20 cellular contexts compared by ENCODE assay signal in the genomic region with DNA sequence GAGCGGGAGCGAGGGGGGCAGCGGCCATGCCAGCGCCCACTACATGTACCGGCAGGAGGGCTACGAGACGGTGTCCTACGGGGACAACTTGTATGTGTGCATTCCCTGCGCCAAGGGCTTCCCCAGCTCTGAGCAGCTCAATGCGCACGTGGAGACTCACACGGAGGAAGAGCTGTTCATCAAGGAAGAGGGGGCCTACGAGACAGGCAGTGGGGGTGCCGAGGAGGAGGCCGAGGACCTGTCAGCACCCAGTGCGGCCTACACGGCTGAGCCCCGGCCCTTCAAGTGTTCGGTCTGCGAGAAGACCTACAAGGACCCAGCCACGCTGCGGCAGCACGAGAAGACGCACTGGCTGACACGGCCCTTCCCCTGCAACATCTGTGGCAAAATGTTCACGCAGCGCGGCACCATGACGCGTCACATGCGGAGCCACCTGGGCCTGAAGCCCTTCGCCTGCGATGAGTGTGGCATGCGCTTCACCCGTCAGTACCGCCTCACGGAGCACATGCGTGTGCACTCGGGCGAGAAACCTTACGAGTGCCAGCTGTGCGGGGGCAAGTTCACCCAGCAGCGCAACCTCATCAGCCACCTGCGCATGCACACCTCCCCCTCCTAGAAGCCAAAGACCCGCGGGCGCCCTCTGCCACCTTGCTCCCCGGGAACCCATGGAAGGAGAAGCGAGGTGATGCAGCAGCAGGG. TPM values are rescaled to one million over a fixed set of nuclear protein-coding genes. Genes with fewer than 3 reads are reported as not detected.
A peak's percentile ranks its signal among the peaks of the same experiment; 100 is the strongest.
DNase-seq lines count a peak whose midpoint lies in the region; ATAC-seq, FAIRE-seq and TF ChIP-seq lines count a peak whose summit lies in the region.
"Had no signal": no experiment of that assay in that cellular context is flagged by ENCODE, and none has a peak within 500 bp of the region (broad histone marks: within the 10 kb centered on the region; RNA-seq: fewer than 3 reads in every experiment).

No MANE protein-coding gene starts in this region.

- TF ChIP-seq RAD21 in HepG2 (CRISPR knock-in tag; IDR thresholded peaks at IDR 0.05), result no peak

- CTCF ChIA-PET in HepG2 (lab: Yijun Ruan, JAX; ENCODE audit: low intra/inter-chr PET ratio, low total read pairs), result no interaction called here

- H3K9me3 ChIP-seq in HepG2 (ENCODE audit: low read length) (no peaks in the 10 kb centered on the region), psoas muscle (no peaks in the 10 kb centered on the region)
- H3K9me3 ChIP-seq: tibial artery had no signal

- peak; percentile 23 for DNase-seq in activated CD4-positive, CD25-positive, alpha-beta regulatory T cell treated with anti-CD3 and anti-CD28 coated beads, Interleukin-2, amount 50 U/mL, for 72 hours
- DNase-seq in activated CD4-positive, CD25-positive, alpha-beta regulatory T cell (lab: John Stamatoyannopoulos, UW), result no peak
- peak; percentile 13 for DNase-seq in activated CD8-positive, alpha-beta memory T cell treated with anti-CD3 and anti-CD28 coated beads, Interleukin-2, amount 50 U/mL, for 4 hours
- no peak for DNase-seq in HepG2 (ENCODE audit: low spot score)
- peak; percentile 9 to 37 for DNase-seq in psoas muscle
- DNase-seq in AML-193 (lab: John Stamatoyannopoulos, UW), result no peak
- DNase-seq: activated T-cell treated with anti-CD3 and anti-CD28 coated beads for 4 hours; DMS153; HCEC 1CT; NCI-H345; NK-92 treated with Interleukin-12 subunit alpha and Interleukin-12 subunit beta, amount 100 ng/mL, for 24 hours; RPMI8226; stimulated activated CD4-positive, alpha-beta T cell treated with anti-CD3 and anti-CD28 coated beads, Interleukin-4, amount 100 ng/mL, for 4 hours had no signal

- POLR2A ChIA-PET in HepG2 (lab: Yijun Ruan, JAX), result no interaction called here

- TF ChIP-seq CTCF in HepG2 (CRISPR knock-in tag; IDR thresholded peaks at IDR 0.05) (no peak), psoas muscle (IDR thresholded peaks at IDR 0.05) (no peak)

- no peak for TF ChIP-seq EP300 in HepG2 (IDR thresholded peaks at IDR 0.05; ENCODE audit: low read depth in 2 of 2, low read length in 2 of 2)
- TF ChIP-seq EP300 in HepG2 (CRISPR knock-in tag; IDR thresholded peaks at IDR 0.05; ENCODE audit: borderline replicate concordance), result no peak

- H3K27me3 ChIP-seq in HepG2 (ENCODE audit: control insufficient read depth in 1 of 2, insufficient read depth in 2 of 2, low read length in 2 of 2) (no peaks in the 10 kb centered on the region), psoas muscle (ENCODE audit: insufficient read depth in 3 of 3, low read length in 2 of 3) (no peaks in the 10 kb centered on the region)
- H3K27me3 ChIP-seq: cardiac muscle cell, tibial artery had no signal

- TF ChIP-seq POLR2A in HepG2 (IDR thresholded peaks at IDR 0.05; ENCODE audit: insufficient read depth in 1 of 2, low read depth in 2 of 2, low read length in 2 of 2), result no peak

- H4K20me1 ChIP-seq in HepG2 (ENCODE audit: insufficient read depth, low read length), result peaks cover 10% of the 10 kb centered on the region; the same call in 1 of the 2 replicates

- H3K36me3 ChIP-seq in HepG2 (replicated peaks in 1 of 2; ENCODE audit: control insufficient read depth in 1 of 2, insufficient read depth in 2 of 2, low read length in 2 of 2) (peaks cover 18 to 48% of the 10 kb centered on the region in 2 experiments), psoas muscle (ENCODE audit: insufficient read depth in 1 of 2, low read depth in 1 of 2) (peaks cover 0 to 26% of the 10 kb centered on the region in 2 donors)

- H3K4me2 ChIP-seq in HepG2 (ENCODE audit: low read depth, low read length), result no peak overlapping the region

- ATAC-seq in HepG2, result no peak
- no peak for ATAC-seq in psoas muscle
- ATAC-seq in GM21786 (IDR thresholded peaks at IDR 0.05; ENCODE audit: unreplicated experiment), result no peak
- no peak for ATAC-seq in HG02973 (IDR thresholded peaks at IDR 0.05; ENCODE audit: unreplicated experiment)

- no TSS peak for BruUV-seq in HepG2 (replicated peaks; lab: Mats Ljungman, UMichigan)

- intact Hi-C loops in HepG2 (cut with micrococcal nuclease; ENCODE audit: unreplicated experiment) (no loop called here), psoas muscle (cut with DNase I) (no loop called here)

- H3K4me3 ChIP-seq in HepG2 (replicated peaks in 1 of 3; ENCODE audit: insufficient read depth in 1 of 3, low read depth in 2 of 3, low read length in 3 of 3) (no peak overlapping the region), psoas muscle (no peak overlapping the region)
- H3K4me3 ChIP-seq: cardiac muscle cell, tibial artery had no signal

- H3K4me1 ChIP-seq in HepG2 (ENCODE audit: insufficient read depth, low read length), result peaks cover 15% of the 10 kb centered on the region
- H3K4me1 ChIP-seq in psoas muscle, result peaks cover 7% of the 10 kb centered on the region
- H3K4me1 ChIP-seq: tibial artery had no signal

- H2AFZ ChIP-seq in HepG2 (ENCODE audit: low read length), result no peak overlapping the region

- over 99% methylated on average over 41 of the region's 49 CpGs for WGBS in HepG2 (ENCODE audit: low lambda C conversion rate)
- WGBS in psoas muscle, 3 donors, result 96 to 97% (median 96%) methylated on average over 49 of the region's 49 CpGs

- no peak for FAIRE-seq in HepG2 (lab: Jason Lieb, UNC)
- FAIRE-seq: GM18507 had no signal

- H3K9ac ChIP-seq in HepG2 (ENCODE audit: insufficient read depth, low read depth, low read length), result no peak overlapping the region

- in situ Hi-C loops in HepG2 (cut with HindIII; ENCODE audit: extremely low pct_ligation_motif_present, low pct_unique_long_range_greater_than_20kb), result no loop called here

- H3K27ac ChIP-seq in HepG2 (ENCODE audit: extremely low read length, insufficient read depth, low read length), result no peak overlapping the region
- H3K27ac ChIP-seq in psoas muscle, result no peak overlapping the region
- H3K27ac ChIP-seq: 22Rv1, cardiac muscle cell, tibial artery, VCaP had no signal

- peaks cover 9% of the 10 kb centered on the region for H3K79me2 ChIP-seq in HepG2 (ENCODE audit: insufficient read depth, low read length)

TF ChIP-seq in HepG2, 621 proteins besides CTCF, POLR2A, EP300 and RAD21:
- 0 out of 2 replicates have a peak, but pooled peaks have one; percentile 20 for TF ChIP-seq HNRNPL (IDR thresholded peaks at IDR 0.05; ENCODE audit: low read depth, low read length)
- TF ChIP-seq HMGA1 (CRISPR knock-in tag; conservative IDR thresholded peaks at IDR 0.05), result no peak
- peak; percentile 69 for TF ChIP-seq RBM22 (optimal IDR thresholded peaks at IDR 0.05; ENCODE audit: low read length)
- TF ChIP-seq ZNF747 (CRISPR knock-in tag; IDR thresholded peaks at IDR 0.05; ENCODE audit: borderline replicate concordance), result no peak

RNA-seq across cellular contexts. Expression of gene TMEM191C, which starts 20.9 kb away (rescaled TPM):
- total RNA-seq in HepG2 (2016; rRNA removed; fragmentation: Illumina TruSeq; extraction: Trizol) (1.2 and 2.9 TPM in 2 replicates), psoas muscle (under 1 TPM in 1 of 4 donors, not detected in 3; 0.34 TPM)
- 1.9 and 4.2 TPM in 2 replicates for total RNA-seq in HepG2 (2016; cell fraction: cytosol; rRNA removed; fragmentation: Illumina TruSeq; extraction: Trizol; ENCODE audit: low read depth)
- 0.85 and 0.91 TPM in 2 replicates for total RNA-seq in HepG2 (2016; cell fraction: insoluble cytoplasmic fraction; rRNA removed; fragmentation: Illumina TruSeq; extraction: Trizol)
- total RNA-seq in HepG2 (2016; cell fraction: membrane; rRNA removed; fragmentation: Illumina TruSeq; extraction: Trizol), result 1.3 and 1.9 TPM in 2 replicates
- total RNA-seq in HepG2 (2016; cell fraction: nucleus; rRNA removed; fragmentation: Illumina TruSeq; extraction: Trizol), result 1.6 TPM in 2 replicates
- polyA plus RNA-seq in HepG2 (2011; rRNA removed) (2.9 and 3.3 TPM in 2 replicates), psoas muscle (under 1 TPM; 0.01 to 0.07 (median 0.06) TPM)
- 3.1 and 4.1 TPM in 2 replicates for polyA plus RNA-seq in HepG2 (2011; cell fraction: cytosol; rRNA removed)
- 19.1 and 20.7 TPM in 2 replicates for polyA plus RNA-seq in HepG2 (2011; cell fraction: nucleus; rRNA removed)
- 1.2 and 1.3 TPM in 2 replicates for polyA plus RNA-seq in HepG2 (2012)
- polyA plus RNA-seq in HepG2 (2016; cell fraction: cytosol; fragmentation: Illumina TruSeq; extraction: Trizol; ENCODE audit: low read depth), result 0.45 and 0.86 TPM in 2 replicates
- polyA plus RNA-seq in HepG2 (2016; cell fraction: insoluble cytoplasmic fraction; fragmentation: Illumina TruSeq; extraction: Trizol; ENCODE audit: low read depth), result 0.90 and 1.4 TPM in 2 replicates
- polyA plus RNA-seq in HepG2 (2016; cell fraction: membrane; fragmentation: Illumina TruSeq; extraction: Trizol; ENCODE audit: low read depth), result 0.54 and 0.72 TPM in 2 replicates
- polyA plus RNA-seq in HepG2 (2016; cell fraction: nucleus; fragmentation: Illumina TruSeq; extraction: Trizol; ENCODE audit: insufficient read depth, low read depth), result 3.6 and 4.2 TPM in 2 replicates
- 1.1 and 3.0 TPM in 2 replicates for polyA minus RNA-seq in HepG2 (2011; rRNA and poly(A)+ RNA removed; ENCODE audit: low replicate concordance)
- 1.3 and 2.4 TPM in 2 replicates for polyA minus RNA-seq in HepG2 (2011; cell fraction: cytosol; rRNA and poly(A)+ RNA removed)
- polyA minus RNA-seq in HepG2 (2011; cell fraction: nucleus; rRNA and poly(A)+ RNA removed), result 2.2 and 4.0 TPM in 2 replicates

RNA-seq across cellular contexts. Expression of gene HIC2, which starts 29.1 kb away (rescaled TPM):
- total RNA-seq in HepG2 (2016; rRNA removed; fragmentation: Illumina TruSeq; extraction: Trizol) (11.6 and 13.7 TPM in 2 replicates), psoas muscle (1 to 10 TPM; 1.8 to 3.2 (median 2.3) TPM)
- 1.2 and 1.5 TPM in 2 replicates for total RNA-seq in HepG2 (2016; cell fraction: cytosol; rRNA removed; fragmentation: Illumina TruSeq; extraction: Trizol; ENCODE audit: low read depth)
- total RNA-seq in HepG2 (2016; cell fraction: insoluble cytoplasmic fraction; rRNA removed; fragmentation: Illumina TruSeq; extraction: Trizol), result 9.7 and 13.2 TPM in 2 replicates
- total RNA-seq in HepG2 (2016; cell fraction: membrane; rRNA removed; fragmentation: Illumina TruSeq; extraction: Trizol), result 4.6 and 5.2 TPM in 2 replicates
- 10.7 and 10.9 TPM in 2 replicates for total RNA-seq in HepG2 (2016; cell fraction: nucleus; rRNA removed; fragmentation: Illumina TruSeq; extraction: Trizol)
- polyA plus RNA-seq in HepG2 (2011; rRNA removed) (5.0 and 6.1 TPM in 2 replicates), psoas muscle (1 to 10 TPM in 2 of 3 donors, under 1 TPM in 1; 0.94 to 2.2 (median 1.2) TPM)
- polyA plus RNA-seq in HepG2 (2011; cell fraction: cytosol; rRNA removed), result 4.6 and 4.8 TPM in 2 replicates
- 14.6 and 16.6 TPM in 2 replicates for polyA plus RNA-seq in HepG2 (2011; cell fraction: nucleus; rRNA removed)
- 12.6 and 12.9 TPM in 2 replicates for polyA plus RNA-seq in HepG2 (2012)
- 0.53 and 0.58 TPM in 2 replicates for polyA plus RNA-seq in HepG2 (2016; cell fraction: cytosol; fragmentation: Illumina TruSeq; extraction: Trizol; ENCODE audit: low read depth)
- polyA plus RNA-seq in HepG2 (2016; cell fraction: insoluble cytoplasmic fraction; fragmentation: Illumina TruSeq; extraction: Trizol; ENCODE audit: low read depth), result 7.8 and 10.0 TPM in 2 replicates
- polyA plus RNA-seq in HepG2 (2016; cell fraction: membrane; fragmentation: Illumina TruSeq; extraction: Trizol; ENCODE audit: low read depth), result 1.8 and 2.0 TPM in 2 replicates
- 14.3 and 15.7 TPM in 2 replicates for polyA plus RNA-seq in HepG2 (2016; cell fraction: nucleus; fragmentation: Illumina TruSeq; extraction: Trizol; ENCODE audit: insufficient read depth, low read depth)
- 2.3 and 19.9 TPM in 2 replicates for polyA minus RNA-seq in HepG2 (2011; rRNA and poly(A)+ RNA removed; ENCODE audit: low replicate concordance)
- 7.5 and 8.9 TPM in 2 replicates for polyA minus RNA-seq in HepG2 (2011; cell fraction: cytosol; rRNA and poly(A)+ RNA removed)
- 10.9 and 11.6 TPM in 2 replicates for polyA minus RNA-seq in HepG2 (2011; cell fraction: nucleus; rRNA and poly(A)+ RNA removed)

Comparison
In these comparisons a context has a peak if more than half of its experiments do, and no peak if none do; other contexts are left out.
1. DNase-seq: peak in activated CD4-positive, CD25-positive, alpha-beta regulatory T cell treated with anti-CD3 and anti-CD28 coated beads, Interleukin-2, amount 50 U/mL, for 72 hours (single experiment), activated CD8-positive, alpha-beta memory T cell treated with anti-CD3 and anti-CD28 coated beads, Interleukin-2, amount 50 U/mL, for 4 hours (single experiment) and psoas muscle (2 of 2); none in activated CD4-positive, CD25-positive, alpha-beta regulatory T cell (0 of 4), HepG2 (single experiment) and AML-193 (0 of 2).